ENCODE assay signal across 34 cellular contexts in genomic region chr17:19412984-19413383, GRCh38. TPM values are rescaled to one million over a fixed set of nuclear protein-coding genes. Genes with fewer than 3 reads are reported as not detected.
"Had no signal": no experiment of that assay in that cellular context is flagged by ENCODE, and none has a peak within 500 bp of the region (broad histone marks: within the 10 kb centered on the region; RNA-seq: fewer than 3 reads in every experiment).

No MANE protein-coding gene starts in this region.

- DNase-seq: activated CD4-positive, alpha-beta memory T cell treated with anti-CD3 and anti-CD28 coated beads for 36 hours; activated CD4-positive, alpha-beta T cell treated with anti-CD3 and anti-CD28 coated beads for 36 hours; activated CD4-positive, alpha-beta T cell treated with anti-CD3 and anti-CD28 coated beads, Interleukin-2, amount 10 ng/mL, durations not matched to agents 24 days and 14 days; activated CD4-positive, CD25-positive, alpha-beta regulatory T cell; activated CD4-positive, CD25-positive, alpha-beta regulatory T cell treated with anti-CD3 and anti-CD28 coated beads, Interleukin-2, amount 50 U/mL, for 72 hours; activated CD8-positive, alpha-beta memory T cell treated with anti-CD3 and anti-CD28 coated beads, Interleukin-2, amount 10 ng/mL, durations not matched to agents 7 days and 5 days; activated CD8-positive, alpha-beta memory T cell treated with anti-CD3 and anti-CD28 coated beads, Interleukin-2, amount 50 U/mL, for 4 hours; activated CD8-positive, alpha-beta T cell treated with anti-CD3 and anti-CD28 coated beads, Interleukin-2, amount 10 ng/mL, durations not matched to agents 7 days and 5 days; activated effector memory CD4-positive, alpha-beta T cell treated with anti-CD3 and anti-CD28 coated beads, Interleukin-2, amount 50 U/mL, for 16 hours; activated naive CD4-positive, alpha-beta T cell treated with anti-CD3 and anti-CD28 coated beads for 36 hours; activated naive CD8-positive, alpha-beta T cell treated with anti-CD3 and anti-CD28 coated beads for 36 hours; activated naive CD8-positive, alpha-beta T cell treated with anti-CD3 and anti-CD28 coated beads, Interleukin-2, amount 50 U/mL, for 24 hours; activated T-cell treated with anti-CD3 and anti-CD28 coated beads, Interleukin-2, amount 50 U/mL, for 1 hour; activated T-cell treated with anti-CD3 and anti-CD28 coated beads, Interleukin-2, amount 50 U/mL, for 48 hours; adrenal gland; central memory CD4-positive, alpha-beta T cell; cortex of kidney; dermis blood vessel endothelial cell; effector CD8-positive, alpha-beta T cell; esophagus squamous epithelium; foreskin melanocyte; heart right ventricle; T-helper 2 cell had no signal

- H3K9me3 ChIP-seq: adrenal gland, ascending aorta, breast epithelium, esophagus squamous epithelium, gastroesophageal sphincter, heart right ventricle had no signal

- H3K4me1 ChIP-seq: adrenal gland, breast epithelium had no signal

- H3K4me3 ChIP-seq: adrenal gland, ascending aorta, breast epithelium, cardiac muscle cell, esophagus squamous epithelium, gastroesophageal sphincter, heart right ventricle had no signal

- H3K27me3 ChIP-seq: adrenal gland, ascending aorta, breast epithelium, cardiac muscle cell, gastroesophageal sphincter had no signal

- H3K36me3 ChIP-seq: adrenal gland, ascending aorta, breast epithelium, cardiac muscle cell, esophagus squamous epithelium, gastroesophageal sphincter, heart right ventricle had no signal

- ATAC-seq: activated CD4-positive, alpha-beta T cell treated with anti-CD3 and anti-CD28 coated beads for 36 hours; activated CD8-positive, alpha-beta memory T cell treated with anti-CD3 and anti-CD28 coated beads, Interleukin-2, amount 10 ng/mL, durations not matched to agents 7 days and 5 days; activated CD8-positive, alpha-beta T cell treated with anti-CD3 and anti-CD28 coated beads, Interleukin-2, amount 10 ng/mL, durations not matched to agents 7 days and 5 days; activated naive CD8-positive, alpha-beta T cell treated with anti-CD3 and anti-CD28 coated beads, Interleukin-2, amount 50 U/mL, for 24 hours; gastroesophageal sphincter; heart right ventricle had no signal

- H3K27ac ChIP-seq: adrenal gland, ascending aorta, breast epithelium, cardiac muscle cell, epithelial cell of prostate, esophagus squamous epithelium, gastroesophageal sphincter, heart right ventricle had no signal

RNA-seq across cellular contexts. Expression of gene RNF112, which starts 2.0 kb away (rescaled TPM):
- total RNA-seq: activated T-helper 1 cell treated with anti-CD3 and anti-CD28 coated beads, Interleukin-12 subunit alpha, Interleukin-12 subunit beta, Interleukin-2, Interleukin-4 antibody, amounts not matched to agents 30 ng/mL and 10 ng/mL and 1 ng/mL, durations not matched to agents 14 hours and 24 hours and 36 hours had no signal

RNA-seq across cellular contexts. Expression of gene MFAP4, which starts 26.0 kb away (rescaled TPM):
- total RNA-seq: activated CD4-positive, alpha-beta memory T cell treated with anti-CD3 and anti-CD28 coated beads for 36 hours; activated CD4-positive, alpha-beta T cell treated with anti-CD3 and anti-CD28 coated beads for 36 hours; activated CD4-positive, alpha-beta T cell treated with anti-CD3 and anti-CD28 coated beads, Interleukin-2, amount 10 ng/mL, durations not matched to agents 24 days and 14 days; activated CD8-positive, alpha-beta memory T cell treated with anti-CD3 and anti-CD28 coated beads for 36 hours; activated CD8-positive, alpha-beta memory T cell treated with anti-CD3 and anti-CD28 coated beads, Interleukin-2, amount 10 ng/mL, durations not matched to agents 7 days and 5 days; activated CD8-positive, alpha-beta T cell treated with anti-CD3 and anti-CD28 coated beads, Interleukin-2, amount 10 ng/mL, durations not matched to agents 7 days and 5 days; activated naive CD4-positive, alpha-beta T cell treated with anti-CD3 and anti-CD28 coated beads for 36 hours; activated T-helper 1 cell treated with anti-CD3 and anti-CD28 coated beads, Interleukin-12 subunit alpha, Interleukin-12 subunit beta, Interleukin-2, Interleukin-4 antibody, amounts not matched to agents 30 ng/mL and 10 ng/mL and 1 ng/mL, durations not matched to agents 14 hours and 24 hours and 36 hours; activated T-helper 2 cell treated with anti-CD3 and anti-CD28 coated beads, Interferon-gamma antibody, Interleukin-2, Interleukin-4, amounts not matched to agents 10 μg/mL and 5 μg/mL and 100 μg/mL, durations not matched to agents 14 hours and 24 hours and 36 hours; dermis blood vessel endothelial cell; endothelial cell of umbilical vein; glomerular endothelial cell; T-helper 1 cell treated with Interleukin-12 subunit alpha and Interleukin-12 subunit beta and Interleukin-4 antibody, amounts not matched to agents 30 ng/mL and 1 ng/mL, for 36 hours had no signal
- polyA plus RNA-seq: endothelial cell of umbilical vein had no signal
